ENCODE assay signal across 1 cellular context in the genomic region with DNA sequence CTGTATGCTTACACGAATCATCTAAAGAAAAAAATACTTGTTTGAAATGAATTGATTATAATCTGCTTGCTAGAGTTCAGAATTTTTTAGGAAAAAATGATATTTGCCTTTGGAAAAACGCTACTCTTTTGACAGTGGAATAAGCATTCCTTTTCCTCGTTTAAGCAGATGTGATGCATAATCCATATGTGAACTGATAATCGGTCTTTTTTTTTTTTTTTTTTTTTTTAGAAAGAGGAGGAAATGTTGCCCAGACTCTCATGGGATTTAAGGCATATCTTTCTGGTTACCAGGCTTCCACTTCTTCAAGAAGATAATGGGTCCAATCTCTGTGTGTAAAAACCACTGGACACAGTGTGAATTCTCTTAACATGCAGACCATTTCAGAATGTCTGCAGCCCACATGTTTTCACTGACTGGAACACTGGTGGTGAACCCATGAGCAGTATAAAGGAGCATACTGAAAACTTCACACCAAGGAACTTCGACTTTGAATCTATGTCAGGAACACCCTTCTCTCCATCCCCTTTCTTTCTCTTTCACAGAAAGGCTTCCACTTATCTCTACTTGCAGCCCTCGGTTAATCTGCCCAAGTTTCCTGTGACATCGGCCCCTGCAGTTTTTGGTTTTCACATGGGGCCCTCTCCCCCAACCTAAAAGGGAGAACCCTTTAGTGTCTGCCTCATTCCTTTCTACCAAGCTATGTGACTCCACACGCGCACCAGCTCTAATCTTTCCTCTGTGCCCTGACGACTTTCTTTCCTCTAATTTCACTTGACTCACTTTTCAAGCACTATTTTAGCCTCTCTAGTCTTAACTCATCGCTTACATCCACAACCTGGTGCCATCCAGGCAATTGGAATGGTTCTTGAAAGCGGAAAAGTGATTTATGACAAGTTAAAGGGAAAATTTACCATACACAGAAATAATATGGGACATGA.
A peak's percentile ranks its signal among the peaks of the same experiment; 100 is the strongest.
TF ChIP-seq lines count a peak whose summit lies in the region.

No MANE protein-coding gene starts in this region.

TF ChIP-seq in K562, 482 proteins besides CTCF, POLR2A, EP300 and RAD21 (continued from another document):
- TF ChIP-seq, protein P1, sequence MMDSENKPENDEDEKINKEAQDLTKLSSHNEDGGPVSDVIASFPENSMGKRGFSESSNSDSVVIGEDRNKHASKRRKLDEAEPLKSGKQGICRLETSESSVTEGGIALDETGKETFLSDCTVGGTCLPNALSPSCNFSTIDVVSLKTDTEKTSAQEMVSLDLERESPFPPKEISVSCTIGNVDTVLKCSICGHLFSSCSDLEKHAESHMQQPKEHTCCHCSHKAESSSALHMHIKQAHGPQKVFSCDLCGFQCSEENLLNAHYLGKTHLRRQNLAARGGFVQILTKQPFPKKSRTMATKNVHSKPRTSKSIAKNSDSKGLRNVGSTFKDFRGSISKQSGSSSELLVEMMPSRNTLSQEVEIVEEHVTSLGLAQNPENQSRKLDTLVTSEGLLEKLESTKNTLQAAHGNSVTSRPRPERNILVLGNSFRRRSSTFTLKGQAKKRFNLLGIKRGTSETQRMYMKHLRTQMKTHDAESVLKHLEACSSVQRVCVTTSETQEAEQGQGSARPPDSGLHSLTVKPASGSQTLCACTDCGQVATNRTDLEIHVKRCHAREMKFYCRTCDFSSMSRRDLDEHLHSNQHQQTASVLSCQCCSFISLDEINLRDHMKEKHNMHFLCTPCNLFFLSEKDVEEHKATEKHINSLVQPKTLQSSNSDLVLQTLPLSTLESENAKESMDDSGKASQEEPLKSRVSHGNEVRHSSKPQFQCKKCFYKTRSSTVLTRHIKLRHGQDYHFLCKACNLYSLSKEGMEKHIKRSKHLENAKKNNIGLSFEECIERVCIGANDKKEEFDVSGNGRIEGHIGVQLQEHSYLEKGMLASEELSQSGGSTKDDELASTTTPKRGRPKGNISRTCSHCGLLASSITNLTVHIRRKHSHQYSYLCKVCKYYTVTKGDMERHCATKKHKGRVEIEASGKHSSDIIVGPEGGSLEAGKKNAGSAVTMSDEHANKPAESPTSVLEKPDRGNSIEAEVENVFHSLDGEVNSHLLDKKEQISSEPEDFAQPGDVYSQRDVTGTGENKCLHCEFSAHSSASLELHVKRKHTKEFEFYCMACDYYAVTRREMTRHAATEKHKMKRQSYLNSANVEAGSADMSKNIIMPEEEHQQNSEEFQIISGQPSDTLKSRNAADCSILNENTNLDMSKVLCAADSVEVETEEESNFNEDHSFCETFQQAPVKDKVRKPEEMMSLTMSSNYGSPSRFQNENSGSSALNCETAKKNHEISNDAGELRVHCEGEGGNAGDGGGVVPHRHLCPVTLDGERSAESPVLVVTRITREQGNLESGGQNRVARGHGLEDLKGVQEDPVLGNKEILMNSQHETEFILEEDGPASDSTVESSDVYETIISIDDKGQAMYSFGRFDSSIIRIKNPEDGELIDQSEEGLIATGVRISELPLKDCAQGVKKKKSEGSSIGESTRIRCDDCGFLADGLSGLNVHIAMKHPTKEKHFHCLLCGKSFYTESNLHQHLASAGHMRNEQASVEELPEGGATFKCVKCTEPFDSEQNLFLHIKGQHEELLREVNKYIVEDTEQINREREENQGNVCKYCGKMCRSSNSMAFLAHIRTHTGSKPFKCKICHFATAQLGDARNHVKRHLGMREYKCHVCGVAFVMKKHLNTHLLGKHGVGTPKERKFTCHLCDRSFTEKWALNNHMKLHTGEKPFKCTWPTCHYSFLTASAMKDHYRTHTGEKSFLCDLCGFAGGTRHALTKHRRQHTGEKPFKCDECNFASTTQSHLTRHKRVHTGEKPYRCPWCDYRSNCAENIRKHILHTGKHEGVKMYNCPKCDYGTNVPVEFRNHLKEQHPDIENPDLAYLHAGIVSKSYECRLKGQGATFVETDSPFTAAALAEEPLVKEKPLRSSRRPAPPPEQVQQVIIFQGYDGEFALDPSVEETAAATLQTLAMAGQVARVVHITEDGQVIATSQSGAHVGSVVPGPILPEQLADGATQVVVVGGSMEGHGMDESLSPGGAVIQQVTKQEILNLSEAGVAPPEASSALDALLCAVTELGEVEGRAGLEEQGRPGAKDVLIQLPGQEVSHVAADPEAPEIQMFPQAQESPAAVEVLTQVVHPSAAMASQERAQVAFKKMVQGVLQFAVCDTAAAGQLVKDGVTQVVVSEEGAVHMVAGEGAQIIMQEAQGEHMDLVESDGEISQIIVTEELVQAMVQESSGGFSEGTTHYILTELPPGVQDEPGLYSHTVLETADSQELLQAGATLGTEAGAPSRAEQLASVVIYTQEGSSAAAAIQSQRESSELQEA (IDR thresholded peaks at IDR 0.05; ENCODE audit: low read depth): no peak
- TF ChIP-seq TEAD4 (IDR thresholded peaks at IDR 0.05; ENCODE audit: low read length) (peak; percentile 89), TEAD4 (CRISPR knock-in tag; IDR thresholded peaks at IDR 0.05; ENCODE audit: borderline replicate concordance) (no peak), RNF2 (IDR thresholded peaks at IDR 0.05) (peak; percentile 92), CBFB (CRISPR knock-in tag; IDR thresholded peaks at IDR 0.05) (no peak), RBM14 (IDR thresholded peaks at IDR 0.05; ENCODE audit: borderline replicate concordance, insufficient read depth, low read depth, low read length) (no peak), RB1 (IDR thresholded peaks at IDR 0.05; ENCODE audit: low read depth) (no peak), MED1 (CRISPR knock-in tag; IDR thresholded peaks at IDR 0.05; ENCODE audit: borderline replicate concordance) (no peak), CREM (IDR thresholded peaks at IDR 0.05; ENCODE audit: low read depth) (peak; percentile 62; the same call in 1 of the 2 replicates), NEUROD1 (IDR thresholded peaks at IDR 0.05; ENCODE audit: borderline replicate concordance, low read depth, low read length, partially characterized antibody) (peak; percentile 87), KAT2B (IDR thresholded peaks at IDR 0.05; ENCODE audit: low read depth, low read length) (no peak), ZNF408 (CRISPR knock-in tag; IDR thresholded peaks at IDR 0.05; ENCODE audit: low read depth) (no peak), BRCA1 (IDR thresholded peaks at IDR 0.05) (no peak), BRCA1 (CRISPR knock-in tag; IDR thresholded peaks at IDR 0.05) (no peak), ZC3H8 (IDR thresholded peaks at IDR 0.05) (peak; percentile 49; the same call in 1 of the 2 replicates), EP400 (IDR thresholded peaks at IDR 0.05) (peak; percentile 29), TRIM28 (IDR thresholded peaks at IDR 0.05) (peak; percentile 42; the same call in 1 of the 2 replicates), HMG20A (CRISPR knock-in tag; conservative IDR thresholded peaks at IDR 0.05) (no peak), ZNF134 (CRISPR knock-in tag; conservative IDR thresholded peaks at IDR 0.05) (0 out of 2 replicates have a peak, but pooled peaks have one; percentile 42), ESRRB (CRISPR knock-in tag; IDR thresholded peaks at IDR 0.05; ENCODE audit: borderline replicate concordance) (no peak), FOXK2 (conservative IDR thresholded peaks at IDR 0.05 in 1 of 2, IDR thresholded peaks at IDR 0.05 in 1 of 2; ENCODE audit: low read depth in 2 of 2) (0 out of 4 replicates have a peak, but pooled peaks of 1 of the 2 experiments have one; percentile 8), ZBTB17 (CRISPR knock-in tag; IDR thresholded peaks at IDR 0.05) (0 out of 2 replicates have a peak, but pooled peaks have one; percentile 25), THRAP3 (IDR thresholded peaks at IDR 0.05; ENCODE audit: borderline replicate concordance) (0 out of 2 replicates have a peak, but pooled peaks have one; percentile 42)
- TF ChIP-seq, protein P2, sequence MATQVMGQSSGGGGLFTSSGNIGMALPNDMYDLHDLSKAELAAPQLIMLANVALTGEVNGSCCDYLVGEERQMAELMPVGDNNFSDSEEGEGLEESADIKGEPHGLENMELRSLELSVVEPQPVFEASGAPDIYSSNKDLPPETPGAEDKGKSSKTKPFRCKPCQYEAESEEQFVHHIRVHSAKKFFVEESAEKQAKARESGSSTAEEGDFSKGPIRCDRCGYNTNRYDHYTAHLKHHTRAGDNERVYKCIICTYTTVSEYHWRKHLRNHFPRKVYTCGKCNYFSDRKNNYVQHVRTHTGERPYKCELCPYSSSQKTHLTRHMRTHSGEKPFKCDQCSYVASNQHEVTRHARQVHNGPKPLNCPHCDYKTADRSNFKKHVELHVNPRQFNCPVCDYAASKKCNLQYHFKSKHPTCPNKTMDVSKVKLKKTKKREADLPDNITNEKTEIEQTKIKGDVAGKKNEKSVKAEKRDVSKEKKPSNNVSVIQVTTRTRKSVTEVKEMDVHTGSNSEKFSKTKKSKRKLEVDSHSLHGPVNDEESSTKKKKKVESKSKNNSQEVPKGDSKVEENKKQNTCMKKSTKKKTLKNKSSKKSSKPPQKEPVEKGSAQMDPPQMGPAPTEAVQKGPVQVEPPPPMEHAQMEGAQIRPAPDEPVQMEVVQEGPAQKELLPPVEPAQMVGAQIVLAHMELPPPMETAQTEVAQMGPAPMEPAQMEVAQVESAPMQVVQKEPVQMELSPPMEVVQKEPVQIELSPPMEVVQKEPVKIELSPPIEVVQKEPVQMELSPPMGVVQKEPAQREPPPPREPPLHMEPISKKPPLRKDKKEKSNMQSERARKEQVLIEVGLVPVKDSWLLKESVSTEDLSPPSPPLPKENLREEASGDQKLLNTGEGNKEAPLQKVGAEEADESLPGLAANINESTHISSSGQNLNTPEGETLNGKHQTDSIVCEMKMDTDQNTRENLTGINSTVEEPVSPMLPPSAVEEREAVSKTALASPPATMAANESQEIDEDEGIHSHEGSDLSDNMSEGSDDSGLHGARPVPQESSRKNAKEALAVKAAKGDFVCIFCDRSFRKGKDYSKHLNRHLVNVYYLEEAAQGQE (CRISPR knock-in tag; IDR thresholded peaks at IDR 0.05; ENCODE audit: low read depth): no peak
- TF ChIP-seq, protein P3, sequence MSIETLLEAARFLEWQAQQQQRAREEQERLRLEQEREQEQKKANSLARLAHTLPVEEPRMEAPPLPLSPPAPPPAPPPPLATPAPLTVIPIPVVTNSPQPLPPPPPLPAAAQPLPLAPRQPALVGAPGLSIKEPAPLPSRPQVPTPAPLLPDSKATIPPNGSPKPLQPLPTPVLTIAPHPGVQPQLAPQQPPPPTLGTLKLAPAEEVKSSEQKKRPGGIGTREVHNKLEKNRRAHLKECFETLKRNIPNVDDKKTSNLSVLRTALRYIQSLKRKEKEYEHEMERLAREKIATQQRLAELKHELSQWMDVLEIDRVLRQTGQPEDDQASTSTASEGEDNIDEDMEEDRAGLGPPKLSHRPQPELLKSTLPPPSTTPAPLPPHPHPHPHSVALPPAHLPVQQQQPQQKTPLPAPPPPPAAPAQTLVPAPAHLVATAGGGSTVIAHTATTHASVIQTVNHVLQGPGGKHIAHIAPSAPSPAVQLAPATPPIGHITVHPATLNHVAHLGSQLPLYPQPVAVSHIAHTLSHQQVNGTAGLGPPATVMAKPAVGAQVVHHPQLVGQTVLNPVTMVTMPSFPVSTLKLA (conservative IDR thresholded peaks at IDR 0.05): peak in 1 of 2 experiments; percentile 58; a peak in 3 of 4 replicates
